9 cellular contexts compared by ENCODE assay signal in the genomic region with DNA sequence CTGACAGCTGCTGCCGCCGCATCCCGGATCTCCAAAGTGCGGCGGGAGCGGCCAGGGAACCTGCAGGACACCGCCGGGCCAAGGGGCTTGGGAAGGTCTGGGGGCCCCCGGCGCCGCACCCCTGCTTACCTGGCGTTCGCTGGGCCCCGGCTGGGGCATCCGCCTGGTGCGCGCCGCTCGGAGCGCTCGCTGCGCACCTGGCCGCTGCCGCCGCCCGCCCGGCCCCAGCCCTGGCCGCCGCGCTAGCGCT. TPM values are rescaled to one million over a fixed set of nuclear protein-coding genes. Genes with fewer than 3 reads are reported as not detected.
DNase-seq lines count a peak whose midpoint lies in the region; ATAC-seq and TF ChIP-seq lines count a peak whose summit lies in the region.
"Had no signal": no experiment of that assay in that cellular context is flagged by ENCODE, and none has a peak within 500 bp of the region (broad histone marks: within the 10 kb centered on the region; RNA-seq: fewer than 3 reads in every experiment).

No MANE protein-coding gene starts in this region.

- DNase-seq in esophagus squamous epithelium (lab: John Stamatoyannopoulos, UW) (no peak), psoas muscle (no peak), NCI-H187 (lab: John Stamatoyannopoulos, UW) (no peak), NCI-H82 (lab: John Stamatoyannopoulos, UW) (no peak)
- no peak for DNase-seq in stimulated activated CD4-positive, alpha-beta T cell treated with anti-CD3 and anti-CD28 coated beads, Interleukin-4, amount 100 ng/mL, for 24 hours
- DNase-seq in stimulated activated CD4-positive, alpha-beta T cell treated with anti-CD3 and anti-CD28 coated beads, Interleukin-12 subunit alpha, Interleukin-12 subunit beta, amount 100 ng/mL, for 4 hours = no peak

- H3K27ac ChIP-seq in HUES48 (ENCODE audit: low read depth, low read length) (peak overlapping the region; percentile 1), esophagus squamous epithelium (peak overlapping the region; percentile 93 to 96 (median 95)), psoas muscle (peak overlapping the region; percentile 71)

- peaks cover 10% of the 10 kb centered on the region; the same call in 1 of the 2 replicates for H3K4me1 ChIP-seq in HUES48 (ENCODE audit: control insufficient read depth, insufficient read depth, low read length)
- H3K4me1 ChIP-seq in esophagus squamous epithelium = peaks cover 14 to 76% (median 19%) of the 10 kb centered on the region in 3 donors
- peaks cover 17% of the 10 kb centered on the region for H3K4me1 ChIP-seq in psoas muscle

- intact Hi-C loops in esophagus squamous epithelium (cut with DNase I) = loop anchor here (10.0 kb wide), 1 partner anchor 68 kb away; no protein-coding TSS in a partner anchor
- intact Hi-C loops in psoas muscle (cut with DNase I) = loop anchor here (5.0 to 10.0 kb wide), 4 partner anchors 35 to 180 kb away; partner anchors contain the start of gene NARS1 (in 1 of the 2)

- no peaks in the 10 kb centered on the region for H3K9me3 ChIP-seq in HUES48 (ENCODE audit: control insufficient read depth, insufficient read depth, low read length)
- no peaks in the 10 kb centered on the region for H3K9me3 ChIP-seq in esophagus squamous epithelium
- no peaks in the 10 kb centered on the region for H3K9me3 ChIP-seq in psoas muscle

- no peaks in the 10 kb centered on the region for H3K36me3 ChIP-seq in HUES48 (ENCODE audit: control insufficient read depth, insufficient read depth, low read length)
- no peaks in the 10 kb centered on the region for H3K36me3 ChIP-seq in esophagus squamous epithelium
- no peaks in the 10 kb centered on the region for H3K36me3 ChIP-seq in psoas muscle (ENCODE audit: insufficient read depth in 1 of 2, low read depth in 1 of 2)

- 0 out of 2 replicates have a peak overlapping the region, but pooled peaks have one; percentile 60 for H3K9ac ChIP-seq in HUES48 (ENCODE audit: low read depth, low read length)

- H3K4me3 ChIP-seq in GM08714 (ENCODE audit: low read length) (peak overlapping the region; percentile 51; the same call in 1 of the 2 replicates), HUES48 (ENCODE audit: low read depth, low read length) (peak overlapping the region; percentile 82), esophagus squamous epithelium (peak overlapping the region; percentile 81 to 92 (median 88)), psoas muscle (peak overlapping the region; percentile 75)

- no peak for ATAC-seq in psoas muscle

- TF ChIP-seq POLR2A in esophagus squamous epithelium (IDR thresholded peaks at IDR 0.05) = no peak

- H3K27me3 ChIP-seq in HUES48 (ENCODE audit: control insufficient read depth, insufficient read depth, low read length) (peaks cover 54% of the 10 kb centered on the region), esophagus squamous epithelium (peaks cover 0 to 25% (median 0%) of the 10 kb centered on the region in 4 donors), psoas muscle (ENCODE audit: insufficient read depth in 3 of 3, low read length in 2 of 3) (peaks cover 0 to 4% (median 0%) of the 10 kb centered on the region in 3 donors)

- TF ChIP-seq CTCF in esophagus squamous epithelium (IDR thresholded peaks at IDR 0.05) (no peak), psoas muscle (IDR thresholded peaks at IDR 0.05) (no peak)

- 0% methylated on average over 2 of the region's 31 CpGs; no CpG with 5 or more reads in 1 of the 2 donors for WGBS in esophagus squamous epithelium, 2 donors
- 0 to 1% (median 1%) methylated on average over 13 to 31 of the region's 31 CpGs for WGBS in psoas muscle, 3 donors

RNA-seq across cellular contexts. Expression of gene ATP8B1, which starts 0.3 kb away (rescaled TPM):
- total RNA-seq in esophagus squamous epithelium (10 to 100 TPM; 20.2 to 39.1 (median 35.6) TPM), psoas muscle (1 to 10 TPM; 1.2 to 2.5 (median 1.7) TPM)
- under 1 TPM; 0.45 to 0.79 (median 0.63) TPM for polyA plus RNA-seq in psoas muscle
- total RNA-seq: natural killer cell treated with Interleukin-12 subunit alpha and Interleukin-12 subunit beta and Interleukin-15 and Interleukin-18, amount 100 ng/mL, for 72 hours had no signal

Comparison
In these comparisons a context has a peak if more than half of its experiments do, and no peak if none do; other contexts are left out.
1. H3K27ac ChIP-seq: peak in every context shown above with its lines; median percentile 95 in esophagus squamous epithelium; 71 in psoas muscle; 1 in HUES48.
2. RNA of gene ATP8B1, which starts 0.3 kb away (total RNA-seq): 20.2 to 39.1 TPM in esophagus squamous epithelium; 1.2 to 2.5 TPM in psoas muscle; every median in the first group is over 4 times any median in the second.
3. Peak in every context shown above with its lines, with median percentiles within 50 percentile points of each other: H3K4me3 ChIP-seq.